ENCODE assay signal across 8 cellular contexts in the genomic region with DNA sequence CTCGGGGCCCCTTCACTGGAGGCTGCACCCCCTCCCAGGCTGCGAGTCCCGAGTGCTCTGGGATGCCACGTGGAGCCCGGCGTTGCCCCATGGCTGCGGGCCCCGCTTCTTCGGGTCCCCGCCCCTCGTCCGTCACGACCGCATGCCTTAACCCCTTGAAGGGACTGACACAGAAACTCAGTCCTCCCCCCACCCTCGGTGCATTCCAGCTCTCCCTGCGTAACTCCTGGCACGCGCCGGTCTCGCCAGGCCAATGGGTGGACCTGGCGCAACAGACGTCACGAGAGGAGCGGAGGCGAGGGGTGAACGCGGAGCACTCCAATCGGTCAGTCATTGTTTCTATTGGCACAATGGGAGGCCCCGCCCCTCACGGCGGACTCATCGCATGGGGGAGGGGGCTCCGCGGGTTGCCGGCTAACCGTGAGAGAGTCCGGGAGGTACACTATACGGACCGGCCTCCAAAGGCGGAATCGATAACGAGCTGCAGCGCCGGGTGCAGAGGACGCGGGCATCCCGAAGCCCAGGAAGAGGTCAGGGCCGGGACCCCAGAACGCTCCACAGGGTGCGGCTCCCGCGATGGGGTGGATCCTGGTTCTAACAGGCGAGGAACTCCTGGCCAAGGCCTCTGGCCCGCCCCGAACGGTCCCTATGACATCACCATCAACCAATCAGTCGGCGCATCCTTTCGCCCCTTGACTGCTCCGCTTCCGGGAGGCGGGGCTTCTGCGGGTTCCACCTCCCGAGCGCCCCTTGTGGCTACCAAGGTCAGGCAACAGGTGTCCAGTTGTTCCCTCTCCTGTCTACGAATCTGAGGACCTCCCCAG. TPM values are rescaled to one million over a fixed set of nuclear protein-coding genes. Genes with fewer than 3 reads are reported as not detected.
A peak's percentile ranks its signal among the peaks of the same experiment; 100 is the strongest.
DNase-seq lines count a peak whose midpoint lies in the region; ATAC-seq, FAIRE-seq and TF ChIP-seq lines count a peak whose summit lies in the region.

No MANE protein-coding gene starts in this region.

- FAIRE-seq in endometrium (lab: Jason Lieb, UNC): peak; percentile 86

- peak; percentile 70 to 86 (median 78) for DNase-seq in CD8-positive, alpha-beta T cell
- DNase-seq in HK-2 (ENCODE audit: unreplicated experiment) (peak; percentile 98), NOMO-1 treated with DMSO at 0.1 percent for 48 hours (lab: John Stamatoyannopoulos, UW; ENCODE audit: unreplicated experiment) (peak; percentile 92), mesenteric fat pad (ENCODE audit: low spot score) (peak; percentile 95)
- DNase-seq in activated CD8-positive, alpha-beta memory T cell treated with anti-CD3 and anti-CD28 coated beads, Interleukin-2, amount 50 U/mL, for 24 hours (ENCODE audit: extremely low read depth): peak; percentile 76
- peak; percentile 66 for DNase-seq in stimulated activated CD8-positive, alpha-beta memory T cell treated with anti-CD3 and anti-CD28 coated beads, Interleukin-15, amount 100 ng/mL, for 1 hour (ENCODE audit: low read depth)

- H3K36me3 Mint-ChIP-seq in CD8-positive, alpha-beta T cell: no peaks in the 10 kb centered on the region

- peak; percentile 78 for ATAC-seq in CD8-positive, alpha-beta T cell
- ATAC-seq in GM19452 (IDR thresholded peaks at IDR 0.05; ENCODE audit: unreplicated experiment): peak; percentile 78

- H3K9me3 Mint-ChIP-seq in CD8-positive, alpha-beta T cell: no peaks in the 10 kb centered on the region

- H3K4me1 Mint-ChIP-seq in CD8-positive, alpha-beta T cell (ENCODE audit: low read depth): peaks cover 9% of the 10 kb centered on the region

- H3K4me3 ChIP-seq in CD8-positive, alpha-beta T cell (ENCODE audit: low read depth, low read length): peak overlapping the region; percentile 61

- POLR2A ChIA-PET in CD8-positive, alpha-beta T cell (lab: Charles Lee): interaction anchor here (0.8 kb wide), 1 partner anchor 185 kb away, joined by 3 read pairs; no protein-coding TSS in a partner anchor

- H3K27ac ChIP-seq in CD8-positive, alpha-beta T cell (ENCODE audit: low read depth, low read length): peak overlapping the region; percentile 30

- peaks cover 23% of the 10 kb centered on the region for H3K27me3 Mint-ChIP-seq in CD8-positive, alpha-beta T cell (ENCODE audit: low read depth)

- CTCF ChIA-PET in CD8-positive, alpha-beta T cell (lab: Charles Lee): interaction anchor here (1.5 to 1.6 kb wide), 2 partner anchors 14 to 52 kb away, joined by 3 read pairs; no protein-coding TSS in a partner anchor

- no peak overlapping the region for H3K27ac Mint-ChIP-seq in CD8-positive, alpha-beta T cell

- intact Hi-C loops in CD8-positive, alpha-beta T cell (cut with DNase I, micrococcal nuclease): loop anchor here in 1 of 2 experiments (1.0 kb wide), 1 partner anchor 54 kb away; a partner anchor contains a TSS

- H3K4me3 Mint-ChIP-seq in CD8-positive, alpha-beta T cell: peak overlapping the region; percentile 66

- peak; percentile 56 for TF ChIP-seq CTCF in CD8-positive, alpha-beta T cell (IDR thresholded peaks at IDR 0.05)

- H3K4me1 ChIP-seq in CD8-positive, alpha-beta T cell (ENCODE audit: insufficient read depth, low read length): peaks cover 30% of the 10 kb centered on the region

- H3K36me3 ChIP-seq in CD8-positive, alpha-beta T cell (ENCODE audit: insufficient read depth, low read length): no peaks in the 10 kb centered on the region

- H3K27me3 ChIP-seq in CD8-positive, alpha-beta T cell (ENCODE audit: insufficient read depth, low read length): peaks cover 14% of the 10 kb centered on the region

- H3K9me3 ChIP-seq in CD8-positive, alpha-beta T cell (ENCODE audit: low read length): no peaks in the 10 kb centered on the region

RNA-seq across cellular contexts. Expression of a gene that starts 1.0 kb away (rescaled TPM):
- total RNA-seq in CD8-positive, alpha-beta T cell: 1 to 10 TPM; 7.5 to 7.7 TPM
- 0.64 TPM for total RNA-seq in mesenteric fat pad

RNA-seq across cellular contexts. Expression of a gene that starts 22.0 kb away (rescaled TPM):
- total RNA-seq in CD8-positive, alpha-beta T cell: 1 to 10 TPM; 7.7 to 8.1 TPM
- total RNA-seq in mesenteric fat pad: 19.9 TPM

RNA-seq across cellular contexts. Expression of a gene that starts 28.4 kb away (rescaled TPM):
- 10 to 100 TPM; 10.9 to 13.5 TPM for total RNA-seq in CD8-positive, alpha-beta T cell
- 11.5 TPM for total RNA-seq in mesenteric fat pad

RNA-seq across cellular contexts. Expression of a gene that starts 42.1 kb away (rescaled TPM):
- total RNA-seq in CD8-positive, alpha-beta T cell: not detected
- not detected for total RNA-seq in mesenteric fat pad

RNA-seq across cellular contexts. Expression of a gene that starts 53.3 kb away (rescaled TPM):
- total RNA-seq in CD8-positive, alpha-beta T cell: 100 to 1,000 TPM; 118 to 123 TPM
- total RNA-seq in mesenteric fat pad: 40.4 TPM

Comparison
In these comparisons a context has a peak if more than half of its experiments do, and no peak if none do; other contexts are left out.
1. Peak in every context shown above with its lines: DNase-seq, ATAC-seq, H3K4me3 ChIP-seq and H3K27ac ChIP-seq.